1 cellular context compared by ENCODE assay signal in genomic region chr19:55251296-55252081, GRCh38.
TF ChIP-seq lines count a peak whose summit lies in the region.

No MANE protein-coding gene starts in this region.

TF ChIP-seq in SK-N-SH treated with all-trans-retinoic acid at 6 μM for 48 hours, 23 proteins besides CTCF, POLR2A, EP300 and RAD21 (continued from another document):
- TF ChIP-seq TSHZ2 (CRISPR knock-in tag; IDR thresholded peaks at IDR 0.05) (no peak), ZC3H10 (CRISPR knock-in tag; IDR thresholded peaks at IDR 0.05) (no peak), BACH2 (CRISPR knock-in tag; IDR thresholded peaks at IDR 0.05; ENCODE audit: borderline replicate concordance) (no peak), ARNTL (CRISPR knock-in tag; IDR thresholded peaks at IDR 0.05; ENCODE audit: borderline replicate concordance, low read depth) (no peak), RARB (CRISPR knock-in tag; IDR thresholded peaks at IDR 0.05) (no peak)
